20 cellular contexts compared by ENCODE assay signal in genomic region chr6:118350881-118351430, GRCh38.
DNase-seq lines count a peak whose midpoint lies in the region; ATAC-seq and TF ChIP-seq lines count a peak whose summit lies in the region.
"Had no signal": no experiment of that assay in that cellular context is flagged by ENCODE, and none has a peak within 500 bp of the region (broad histone marks: within the 10 kb centered on the region; RNA-seq: fewer than 3 reads in every experiment).

No MANE protein-coding gene starts in this region.

- H3K4me1 ChIP-seq in IMR-90 (ENCODE audit: control insufficient read depth, insufficient read depth, low read length) (peaks cover 5% of the 10 kb centered on the region), gastroesophageal sphincter (peaks cover 0 to 49% (median 0%) of the 10 kb centered on the region in 3 donors)
- H3K4me1 ChIP-seq: pancreas had no signal

- no peaks in the 10 kb centered on the region for H4K20me1 ChIP-seq in IMR-90 (ENCODE audit: insufficient read depth, low read length)

- no peak overlapping the region for H2AFZ ChIP-seq in IMR-90 (replicated peaks; ENCODE audit: low read length, poor library complexity)
- H2AFZ ChIP-seq: PC-9 had no signal

- peaks cover 0 to 9% (median 3%) of the 10 kb centered on the region in 7 donors for H3K9me3 Mint-ChIP-seq in CD14-positive monocyte

- no peak overlapping the region for H2BK15ac ChIP-seq in IMR-90 (ENCODE audit: low read depth, low read length)

- POLR2A ChIA-PET in BJ (lab: Charles Lee): no interaction called here
- POLR2A ChIA-PET in IMR-90 (lab: Charles Lee; ENCODE audit: unreplicated experiment): no interaction called here

- H3K79me1 ChIP-seq in IMR-90 (ENCODE audit: low read depth in 1 of 2, low read length in 2 of 2): no peaks in the 10 kb centered on the region

- no peak overlapping the region; the same call in 1 of the 2 replicates for H4K5ac ChIP-seq in IMR-90 (ENCODE audit: low read depth, low read length)

- no CpG with 5 or more reads among the region's 5 CpGs for WGBS in IMR-90 (ENCODE audit: extremely low coverage in 2 of 2, insufficient read length in 1 of 2), 2 experiments
- 31 to 55% methylated on average over 4 to 5 of the region's 5 CpGs for WGBS in gastroesophageal sphincter (ENCODE audit: low coverage in 1 of 2), 2 donors

- H4K8ac ChIP-seq in IMR-90 (ENCODE audit: low read depth in 2 of 2, low read length in 2 of 2): no peak overlapping the region; a peak in 1 of 4 replicates

- DNase-seq in BJ (ENCODE audit: low read depth) (peak; percentile 37), IMR-90 (peak; percentile 90), RPMI7951 (ENCODE audit: low read depth) (peak; percentile 42), CD14-positive monocyte (ENCODE audit: low spot score) (no peak), NCI-H1436 treated with DMSO at 0.1 percent for 48 hours (lab: John Stamatoyannopoulos, UW) (no peak), cerebellar nuclear complex (lab: John Stamatoyannopoulos, UW) (no peak)
- DNase-seq: activated CD4-positive, alpha-beta memory T cell treated with anti-CD3 and anti-CD28 coated beads for 36 hours; activated T-cell treated with anti-CD3 and anti-CD28 coated beads, Interleukin-2, amount 50 U/mL, for 4 hours; caudate nucleus; DMS79; effector CD4-positive, alpha-beta T cell; left ventricle myocardium superior; MV-4-11; NCI-H446 treated with DMSO at 0.1 percent for 48 hours; pancreas; PC-9 had no signal

- H3K4me1 Mint-ChIP-seq in CD14-positive monocyte: no peaks in the 10 kb centered on the region

- no peak overlapping the region for H3K9ac ChIP-seq in IMR-90 (ENCODE audit: low read depth, low read length)

- dilution Hi-C loops in IMR-90 (cut with HindIII; ENCODE audit: low sequenced_read_pairs, unreplicated experiment): no loop called here

- H3K27me3 ChIP-seq in BJ (ENCODE audit: control insufficient read depth, insufficient read depth, low read length): peaks cover 1% of the 10 kb centered on the region; the same call in 1 of the 2 replicates
- no peaks in the 10 kb centered on the region for H3K27me3 ChIP-seq in IMR-90 (ENCODE audit: control insufficient read depth, insufficient read depth, low read length)
- no peaks in the 10 kb centered on the region for H3K27me3 ChIP-seq in gastroesophageal sphincter
- H3K27me3 ChIP-seq: pancreas had no signal

- ATAC-seq in IMR-90 (ENCODE audit: low read depth) (peak; percentile 87), gastroesophageal sphincter (no peak), HG03342 (IDR thresholded peaks at IDR 0.05; ENCODE audit: unreplicated experiment) (no peak)
- ATAC-seq: activated T-cell treated with anti-CD3 and anti-CD28 coated beads, Interleukin-2, amount 50 U/mL, for 4 hours; HCT116; left ventricle myocardium superior; pancreas had no signal

- no peak overlapping the region for H3K27ac Mint-ChIP-seq in CD14-positive monocyte
- H3K27ac Mint-ChIP-seq: activated CD4-positive, alpha-beta memory T cell treated with anti-CD3 and anti-CD28 coated beads for 36 hours had no signal

- peak overlapping the region; percentile 18 for H2BK5ac ChIP-seq in IMR-90 (ENCODE audit: low read depth, low read length, poor library complexity, severe bottlenecking)

- CTCF ChIA-PET in BJ (lab: Yijun Ruan, JAX) (interaction anchor here (0.6 to 0.7 kb wide), 2 partner anchors 50 to 706 kb away, joined by 3 to 4 read pairs; no protein-coding TSS in a partner anchor), IMR-90 (lab: Yijun Ruan, JAX) (interaction anchor here (1.0 kb wide), 1 partner anchor 32 kb away, joined by 3 read pairs; no protein-coding TSS in a partner anchor)

- no TSS peak for BruUV-seq in IMR-90 (replicated peaks; lab: Mats Ljungman, UMichigan)

- peaks cover 0 to 2% (median 2%) of the 10 kb centered on the region in 3 donors for H3K27me3 Mint-ChIP-seq in CD14-positive monocyte (ENCODE audit: low read depth in 3 of 3)
- H3K27me3 Mint-ChIP-seq: activated CD4-positive, alpha-beta memory T cell treated with anti-CD3 and anti-CD28 coated beads for 36 hours had no signal

- H3K36me3 Mint-ChIP-seq in CD14-positive monocyte: no peaks in the 10 kb centered on the region
- H3K36me3 Mint-ChIP-seq: activated CD4-positive, alpha-beta memory T cell treated with anti-CD3 and anti-CD28 coated beads for 36 hours had no signal

- H3K14ac ChIP-seq in IMR-90 (replicated peaks; ENCODE audit: low read depth, low read length): no peak overlapping the region

- no peak for TF ChIP-seq POLR2A in IMR-90 (IDR thresholded peaks at IDR 0.05; ENCODE audit: low read depth, low read length)
- TF ChIP-seq POLR2A in gastroesophageal sphincter (IDR thresholded peaks at IDR 0.05): no peak

- H3K18ac ChIP-seq in IMR-90 (ENCODE audit: low read depth, low read length): peak overlapping the region; percentile 16; the same call in 1 of the 2 replicates

- no peak for TF ChIP-seq RAD21 in IMR-90 (IDR thresholded peaks at IDR 0.05; ENCODE audit: low read length)

- H2BK120ac ChIP-seq in IMR-90 (ENCODE audit: low read depth, low read length): peak overlapping the region; percentile 87; the same call in 1 of the 2 replicates

- no peak for TF ChIP-seq EP300 in gastroesophageal sphincter (IDR thresholded peaks at IDR 0.05)

- H3K9me1 ChIP-seq in IMR-90 (ENCODE audit: insufficient read depth, low read length): peaks cover 4% of the 10 kb centered on the region; the same call in 1 of the 2 replicates

- H3K23ac ChIP-seq in IMR-90 (ENCODE audit: low read depth, low read length): no peak overlapping the region

- H3K9me3 ChIP-seq in IMR-90 (ENCODE audit: control insufficient read depth, insufficient read depth, low read length): no peaks in the 10 kb centered on the region
- no peaks in the 10 kb centered on the region for H3K9me3 ChIP-seq in gastroesophageal sphincter
- H3K9me3 ChIP-seq: pancreas had no signal

- H3K4me3 ChIP-seq in BJ (ENCODE audit: low read depth, low read length) (no peak overlapping the region), IMR-90 (ENCODE audit: insufficient read depth, low read depth, low read length) (no peak overlapping the region), gastroesophageal sphincter (no peak overlapping the region)
- H3K4me3 ChIP-seq: pancreas, PC-9 had no signal

- no peak overlapping the region for H3K4me3 Mint-ChIP-seq in CD14-positive monocyte
- H3K4me3 Mint-ChIP-seq: activated CD4-positive, alpha-beta memory T cell treated with anti-CD3 and anti-CD28 coated beads for 36 hours; activated T-cell treated with anti-CD3 and anti-CD28 coated beads, Interleukin-2, amount 50 U/mL, for 4 hours had no signal

- H2AK5ac ChIP-seq in IMR-90 (ENCODE audit: low read depth, low read length): no peak overlapping the region

- H4K91ac ChIP-seq in IMR-90 (ENCODE audit: insufficient read depth, low read depth, low read length): no peak overlapping the region

- H2BK20ac ChIP-seq in IMR-90 (ENCODE audit: low read depth, low read length): peak overlapping the region; percentile 85; the same call in 1 of the 2 replicates

- no peaks in the 10 kb centered on the region for H3K36me3 ChIP-seq in BJ (ENCODE audit: control insufficient read depth, insufficient read depth, low read length)
- H3K36me3 ChIP-seq in IMR-90 (ENCODE audit: control insufficient read depth, insufficient read depth, low read length): no peaks in the 10 kb centered on the region
- no peaks in the 10 kb centered on the region for H3K36me3 ChIP-seq in gastroesophageal sphincter
- H3K36me3 ChIP-seq: pancreas had no signal

- no peak overlapping the region for H2AK9ac ChIP-seq in IMR-90 (replicated peaks; ENCODE audit: low read depth, low read length, poor library complexity)

- intact Hi-C loops in IMR-90 (cut with micrococcal nuclease) (no loop called here), CD14-positive monocyte (cut with micrococcal nuclease) (no loop called here)

- no peak overlapping the region for H3K4ac ChIP-seq in IMR-90 (ENCODE audit: low read depth, low read length)

- TF ChIP-seq CTCF in BJ (IDR thresholded peaks at IDR 0.05; ENCODE audit: insufficient read depth, low read depth, low read length): no peak
- TF ChIP-seq CTCF in IMR-90 (conservative IDR thresholded peaks at IDR 0.05; ENCODE audit: low read depth, low read length): no peak
- no peak for TF ChIP-seq CTCF in gastroesophageal sphincter (IDR thresholded peaks at IDR 0.05)
- TF ChIP-seq CTCF in CD14-positive monocyte (IDR thresholded peaks at IDR 0.05): no peak

- no peak overlapping the region for H3K56ac ChIP-seq in IMR-90 (ENCODE audit: extremely low read depth, insufficient read depth, low read length)

- peak overlapping the region; percentile 4; the same call in 1 of the 2 replicates for H3K4me2 ChIP-seq in IMR-90 (ENCODE audit: low read depth, low read length)
- H3K4me2 ChIP-seq: PC-9 had no signal

- H3K27ac ChIP-seq in IMR-90 (ENCODE audit: insufficient read depth, low read length): peak overlapping the region; percentile 45; the same call in 1 of the 2 replicates
- peak overlapping the region; percentile 12 to 64 (median 62) for H3K27ac ChIP-seq in gastroesophageal sphincter
- H3K27ac ChIP-seq: C4-2B, pancreas, PC-9 had no signal

- in situ Hi-C loops in IMR-90 (cut with MboI; ENCODE audit: low sequenced_read_pairs): no loop called here

TF ChIP-seq in IMR-90, 13 proteins besides CTCF, POLR2A, EP300 and RAD21:
- TF ChIP-seq, protein P1, sequence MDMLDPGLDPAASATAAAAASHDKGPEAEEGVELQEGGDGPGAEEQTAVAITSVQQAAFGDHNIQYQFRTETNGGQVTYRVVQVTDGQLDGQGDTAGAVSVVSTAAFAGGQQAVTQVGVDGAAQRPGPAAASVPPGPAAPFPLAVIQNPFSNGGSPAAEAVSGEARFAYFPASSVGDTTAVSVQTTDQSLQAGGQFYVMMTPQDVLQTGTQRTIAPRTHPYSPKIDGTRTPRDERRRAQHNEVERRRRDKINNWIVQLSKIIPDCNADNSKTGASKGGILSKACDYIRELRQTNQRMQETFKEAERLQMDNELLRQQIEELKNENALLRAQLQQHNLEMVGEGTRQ (IDR thresholded peaks at IDR 0.05; ENCODE audit: low read depth, low read length): peak; percentile 53; the same call in 1 of the 2 replicates
- TF ChIP-seq BHLHE40 (IDR thresholded peaks at IDR 0.05; ENCODE audit: low read depth, low read length) (peak; percentile 89), MAFK (IDR thresholded peaks at IDR 0.05; ENCODE audit: low read depth, low read length) (no peak), NFE2L2 (IDR thresholded peaks at IDR 0.05; ENCODE audit: low read depth, low read length) (no peak)

Comparison
In these comparisons a context has a peak if more than half of its experiments do, and no peak if none do; other contexts are left out.
1. DNase-seq: peak in BJ (single experiment), IMR-90 (single experiment) and RPMI7951 (single experiment); none in CD14-positive monocyte (single experiment), NCI-H1436 treated with DMSO at 0.1 percent for 48 hours (single experiment) and cerebellar nuclear complex (0 of 2).